In genomic region chr22:38572065-38572464, GRCh38 we compare ENCODE assay signal across 8 cellular contexts. TPM values are rescaled to one million over a fixed set of nuclear protein-coding genes. Genes with fewer than 3 reads are reported as not detected.
DNase-seq lines count a peak whose midpoint lies in the region; ATAC-seq and TF ChIP-seq lines count a peak whose summit lies in the region.

No MANE protein-coding gene starts in this region.

- H2AFZ ChIP-seq in DND-41 (ENCODE audit: low read depth, low read length) = no peak overlapping the region

- no peak overlapping the region for H3K4me3 ChIP-seq in DND-41 (ENCODE audit: low read depth in 1 of 2, low read length in 2 of 2)

- H3K27ac ChIP-seq in DND-41 (ENCODE audit: low read length) = no peak overlapping the region

- peak overlapping the region; percentile 86; the same call in 1 of the 2 replicates for H3K4me2 ChIP-seq in DND-41 (ENCODE audit: insufficient read depth, low read length)

- no peak overlapping the region for H3K9ac ChIP-seq in DND-41 (ENCODE audit: low read depth, low read length)

- ATAC-seq in DND-41 (ENCODE audit: insufficient read depth, low read depth) (no peak), SK-N-SH treated with all-trans-retinoic acid at 6 μM for 48 hours (peak; percentile 65), HG03280 (IDR thresholded peaks at IDR 0.05; ENCODE audit: unreplicated experiment) (no peak), GM18867 (IDR thresholded peaks at IDR 0.05; ENCODE audit: unreplicated experiment) (no peak), HG02870 (IDR thresholded peaks at IDR 0.05; ENCODE audit: unreplicated experiment) (no peak)

- no peaks in the 10 kb centered on the region for H3K36me3 ChIP-seq in DND-41 (ENCODE audit: insufficient read depth, low read length)

- peaks cover 9% of the 10 kb centered on the region for H3K79me2 ChIP-seq in DND-41 (ENCODE audit: insufficient read depth, low read length)

- no peaks in the 10 kb centered on the region for H4K20me1 ChIP-seq in DND-41 (ENCODE audit: insufficient read depth, low read length)

- peak; percentile 52 for TF ChIP-seq CTCF in DND-41 (IDR thresholded peaks at IDR 0.05; ENCODE audit: borderline replicate concordance, extremely low read depth, low read length, poor library complexity, severe bottlenecking)

- no peaks in the 10 kb centered on the region for H3K27me3 ChIP-seq in DND-41 (ENCODE audit: insufficient read depth, low read length, poor library complexity)

- H3K4me1 ChIP-seq in DND-41 (ENCODE audit: insufficient read depth, low read length) = peaks cover 21% of the 10 kb centered on the region

- DNase-seq in DND-41 = peak; percentile 23
- peak; percentile 46 for DNase-seq in HuH-7 (ENCODE audit: low spot score)
- peak; percentile 76 for DNase-seq in dermis blood vessel endothelial cell
- peak; percentile 46 for DNase-seq in mucosa of gallbladder (ENCODE audit: low spot score)

- no peaks in the 10 kb centered on the region for H3K9me3 ChIP-seq in DND-41 (ENCODE audit: insufficient read depth, low read length, severe bottlenecking)

TF ChIP-seq in SK-N-SH treated with all-trans-retinoic acid at 6 μM for 48 hours, 23 proteins besides CTCF, POLR2A, EP300 and RAD21:
- TF ChIP-seq ISL1 (CRISPR knock-in tag; IDR thresholded peaks at IDR 0.05) (no peak), ZC3H10 (CRISPR knock-in tag; IDR thresholded peaks at IDR 0.05) (no peak), TSHZ2 (CRISPR knock-in tag; IDR thresholded peaks at IDR 0.05) (no peak), CSDC2 (CRISPR knock-in tag; IDR thresholded peaks at IDR 0.05) (no peak), POU6F1 (CRISPR knock-in tag; IDR thresholded peaks at IDR 0.05; ENCODE audit: borderline replicate concordance, low read depth) (no peak), PATZ1 (CRISPR knock-in tag; IDR thresholded peaks at IDR 0.05; ENCODE audit: borderline replicate concordance) (no peak), RARB (CRISPR knock-in tag; IDR thresholded peaks at IDR 0.05) (no peak), CSRNP3 (CRISPR knock-in tag; IDR thresholded peaks at IDR 0.05) (no peak), ZNF565 (CRISPR knock-in tag; conservative IDR thresholded peaks at IDR 0.05; ENCODE audit: low read depth) (no peak), PPARA (CRISPR knock-in tag; IDR thresholded peaks at IDR 0.05; ENCODE audit: borderline replicate concordance) (no peak), ZFP30 (CRISPR knock-in tag; IDR thresholded peaks at IDR 0.05) (no peak), CREB5 (CRISPR knock-in tag; IDR thresholded peaks at IDR 0.05; ENCODE audit: low read depth) (no peak), SNAI2 (CRISPR knock-in tag; IDR thresholded peaks at IDR 0.05) (no peak), TOX (CRISPR knock-in tag; IDR thresholded peaks at IDR 0.05; ENCODE audit: borderline replicate concordance) (no peak), GLIS3 (CRISPR knock-in tag; IDR thresholded peaks at IDR 0.05) (no peak), BACH2 (CRISPR knock-in tag; IDR thresholded peaks at IDR 0.05; ENCODE audit: borderline replicate concordance) (no peak), TCF4 (CRISPR knock-in tag; IDR thresholded peaks at IDR 0.05; ENCODE audit: borderline replicate concordance) (no peak), ZFP3 (CRISPR knock-in tag; IDR thresholded peaks at IDR 0.05) (no peak), ARNTL (CRISPR knock-in tag; IDR thresholded peaks at IDR 0.05; ENCODE audit: borderline replicate concordance, low read depth) (no peak)

RNA-seq across cellular contexts. Expression of gene DMC1, which starts 2.1 kb away (rescaled TPM):
- total RNA-seq in dermis blood vessel endothelial cell (0.85 and 1.8 TPM in 2 replicates), mucosa of gallbladder (0.40 TPM)

Comparison
In these comparisons a context has a peak if more than half of its experiments do, and no peak if none do; other contexts are left out.
1. DNase-seq: peak in every context shown above with its lines; median percentile 76 in dermis blood vessel endothelial cell; 46 in HuH-7; 46 in mucosa of gallbladder; 23 in DND-41.